Comparison of ENCODE assay signal across 11 cellular contexts in genomic region chr18:8601277-8602032, GRCh38. TPM values are rescaled to one million over a fixed set of nuclear protein-coding genes. Genes with fewer than 3 reads are reported as not detected.
DNase-seq lines count a peak whose midpoint lies in the region; ATAC-seq, FAIRE-seq and TF ChIP-seq lines count a peak whose summit lies in the region.
"Had no signal": no experiment of that assay in that cellular context is flagged by ENCODE, and none has a peak within 500 bp of the region (broad histone marks: within the 10 kb centered on the region; RNA-seq: fewer than 3 reads in every experiment).

No MANE protein-coding gene starts in this region.

- peaks cover 25% of the 10 kb centered on the region for H3K27me3 Mint-ChIP-seq in type B pancreatic cell

- no peaks in the 10 kb centered on the region for H3K36me3 ChIP-seq in bronchial epithelial cell (ENCODE audit: control insufficient read depth, insufficient read depth, low read length)

- FAIRE-seq in bronchial epithelial cell (lab: Jason Lieb, UNC) = no peak

- H3K36me3 Mint-ChIP-seq in type B pancreatic cell = no peaks in the 10 kb centered on the region
- H3K36me3 Mint-ChIP-seq: activated naive CD4-positive, alpha-beta T cell treated with anti-CD3 and anti-CD28 coated beads, Interleukin-2, amount 50 U/mL, for 24 hours had no signal

- TF ChIP-seq CTCF in bronchial epithelial cell (IDR thresholded peaks at IDR 0.05; ENCODE audit: insufficient read depth, low read length, severe bottlenecking) (no peak), type B pancreatic cell (conservative IDR thresholded peaks at IDR 0.05) (no peak)

- peak; percentile 59 for ATAC-seq in GM21390 (IDR thresholded peaks at IDR 0.05; ENCODE audit: unreplicated experiment)
- ATAC-seq in HG03439 (IDR thresholded peaks at IDR 0.05; ENCODE audit: unreplicated experiment) = peak; percentile 62
- ATAC-seq in Right ventricle myocardium superior (ENCODE audit: poor library complexity) = no peak

- H3K4me1 Mint-ChIP-seq in type B pancreatic cell (ENCODE audit: unreplicated experiment) = no peaks in the 10 kb centered on the region

- intact Hi-C loops in Right ventricle myocardium superior (cut with DNase I) = no loop called here

- no peaks in the 10 kb centered on the region for H3K9me3 Mint-ChIP-seq in type B pancreatic cell
- H3K9me3 Mint-ChIP-seq: activated naive CD4-positive, alpha-beta T cell treated with anti-CD3 and anti-CD28 coated beads, Interleukin-2, amount 50 U/mL, for 24 hours had no signal

- no peak overlapping the region for H3K4me3 ChIP-seq in bronchial epithelial cell (ENCODE audit: low read depth, low read length)

- H3K4me3 Mint-ChIP-seq in type B pancreatic cell = no peak overlapping the region
- H3K4me3 Mint-ChIP-seq: activated naive CD4-positive, alpha-beta T cell treated with anti-CD3 and anti-CD28 coated beads, Interleukin-2, amount 50 U/mL, for 24 hours had no signal

- peak; percentile 5 for DNase-seq in EH (ENCODE audit: low read depth)
- DNase-seq in bronchial epithelial cell (ENCODE audit: low read depth) = peak; percentile 42
- DNase-seq in type B pancreatic cell (ENCODE audit: extremely low spot score, unreplicated experiment) = no peak
- no peak for DNase-seq in effector CD8-positive, alpha-beta T cell (lab: John Stamatoyannopoulos, UW)
- no peak for DNase-seq in NCI-H510A treated with DMSO at 0.1 percent for 48 hours (lab: John Stamatoyannopoulos, UW)
- no peak for DNase-seq in Right ventricle myocardium superior
- DNase-seq: DND-41, NCI-H2227 treated with DMSO at 0.1 percent for 48 hours had no signal

- no peak overlapping the region for H3K27ac Mint-ChIP-seq in type B pancreatic cell
- H3K27ac Mint-ChIP-seq: activated naive CD4-positive, alpha-beta T cell treated with anti-CD3 and anti-CD28 coated beads, Interleukin-2, amount 50 U/mL, for 24 hours had no signal

- H3K27me3 ChIP-seq in bronchial epithelial cell (ENCODE audit: control insufficient read depth, insufficient read depth, low read length) = no peaks in the 10 kb centered on the region

RNA-seq across cellular contexts. Expression of gene RAB12, which starts 7.8 kb away (rescaled TPM):
- total RNA-seq in bronchial epithelial cell (61.3 and 62.1 TPM in 2 replicates), type B pancreatic cell (ENCODE audit: low replicate concordance) (25.2 and 28.9 TPM in 2 replicates), Right ventricle myocardium superior (123 TPM)

Comparison
In these comparisons a context has a peak if more than half of its experiments do, and no peak if none do; other contexts are left out.
1. DNase-seq: peak in EH (single experiment) and bronchial epithelial cell (single experiment); none in type B pancreatic cell (single experiment), effector CD8-positive, alpha-beta T cell (single experiment), NCI-H510A treated with DMSO at 0.1 percent for 48 hours (single experiment) and Right ventricle myocardium superior (single experiment).